Comparison of ENCODE assay signal across 17 cellular contexts in genomic region chr5:33737697-33738096, GRCh38.
"Had no signal": no experiment of that assay in that cellular context is flagged by ENCODE, and none has a peak within 500 bp of the region (broad histone marks: within the 10 kb centered on the region; RNA-seq: fewer than 3 reads in every experiment).

No MANE protein-coding gene starts in this region.

- H3K27ac ChIP-seq: ascending aorta, coronary artery, esophagus muscularis mucosa, neutrophil, pancreas, spleen had no signal

- H3K27me3 ChIP-seq: ascending aorta, esophagus muscularis mucosa, neutrophil, pancreas, spleen had no signal

- H3K36me3 Mint-ChIP-seq: mesothelial cell of epicardium; natural killer cell treated with Interleukin-12 subunit alpha and Interleukin-12 subunit beta and Interleukin-15 and Interleukin-18, amount 100 ng/mL, for 72 hours; stimulated activated naive B cell treated with anti-CD40 and anti-IgM and Interleukin-4, amounts not matched to agents 10 μg/mL and 1 μg/mL and 100 μg/mL, for 72 hours had no signal

- H3K4me3 Mint-ChIP-seq: activated CD4-positive, alpha-beta T cell treated with anti-CD3 and anti-CD28 coated beads, Interleukin-2, amount 10 ng/mL, durations not matched to agents 24 days and 14 days; activated CD8-positive, alpha-beta T cell treated with anti-CD3 and anti-CD28 coated beads for 36 hours; activated T-cell treated with anti-CD3 and anti-CD28 coated beads, Interleukin-2, amount 50 U/mL, for 24 hours; mesothelial cell of epicardium; natural killer cell treated with Interleukin-12 subunit alpha and Interleukin-12 subunit beta and Interleukin-15 and Interleukin-18, amount 100 ng/mL, for 72 hours; stimulated activated naive B cell treated with anti-CD40 and anti-IgM and Interleukin-4, amounts not matched to agents 10 μg/mL and 1 μg/mL and 100 μg/mL, for 72 hours had no signal

- H3K4me3 ChIP-seq: ascending aorta, coronary artery, esophagus muscularis mucosa, pancreas, spleen had no signal

- ATAC-seq: activated CD8-positive, alpha-beta T cell treated with anti-CD3 and anti-CD28 coated beads for 36 hours; natural killer cell treated with Interleukin-12 subunit alpha and Interleukin-12 subunit beta and Interleukin-15 and Interleukin-18, amount 100 ng/mL, for 72 hours; pancreas; sciatic nerve; stimulated activated naive B cell treated with anti-CD40 and anti-IgM and Interleukin-4, amounts not matched to agents 10 μg/mL and 1 μg/mL and 100 μg/mL, for 72 hours had no signal

- H3K4me1 Mint-ChIP-seq: activated CD4-positive, alpha-beta T cell treated with anti-CD3 and anti-CD28 coated beads, Interleukin-2, amount 10 ng/mL, durations not matched to agents 24 days and 14 days; stimulated activated naive B cell treated with anti-CD40 and anti-IgM and Interleukin-4, amounts not matched to agents 10 μg/mL and 1 μg/mL and 100 μg/mL, for 72 hours had no signal

- DNase-seq: activated CD4-positive, alpha-beta T cell treated with anti-CD3 and anti-CD28 coated beads, Interleukin-2, amount 10 ng/mL, durations not matched to agents 24 days and 14 days; activated CD8-positive, alpha-beta T cell treated with anti-CD3 and anti-CD28 coated beads for 36 hours; activated naive CD4-positive, alpha-beta T cell treated with Interleukin-2 at 50 U/mL for 16 hours; activated T-cell treated with anti-CD3 and anti-CD28 coated beads, Interleukin-2, amount 50 U/mL, for 24 hours; pancreas; spleen; stimulated activated CD4-positive, alpha-beta T cell treated with anti-CD3 and anti-CD28 coated beads, Interleukin-4, amount 100 ng/mL, for 4 hours; stimulated activated naive B cell treated with anti-CD40 and anti-IgM and Interleukin-4, amounts not matched to agents 10 μg/mL and 1 μg/mL and 100 μg/mL, for 72 hours; T-helper 9 cell had no signal

- H3K27ac Mint-ChIP-seq: activated CD4-positive, alpha-beta T cell treated with anti-CD3 and anti-CD28 coated beads, Interleukin-2, amount 10 ng/mL, durations not matched to agents 24 days and 14 days; activated CD8-positive, alpha-beta T cell treated with anti-CD3 and anti-CD28 coated beads for 36 hours; activated T-cell treated with anti-CD3 and anti-CD28 coated beads, Interleukin-2, amount 50 U/mL, for 24 hours; activated T-helper 2 cell treated with anti-CD3 and anti-CD28 coated beads, Interferon-gamma antibody, Interleukin-2, Interleukin-4, amounts not matched to agents 10 μg/mL and 5 μg/mL and 100 μg/mL, durations not matched to agents 14 hours and 24 hours and 36 hours; mesothelial cell of epicardium; natural killer cell treated with Interleukin-12 subunit alpha and Interleukin-12 subunit beta and Interleukin-15 and Interleukin-18, amount 100 ng/mL, for 72 hours; stimulated activated naive B cell treated with anti-CD40 and anti-IgM and Interleukin-4, amounts not matched to agents 10 μg/mL and 1 μg/mL and 100 μg/mL, for 72 hours had no signal

- H3K27me3 Mint-ChIP-seq: activated T-cell treated with anti-CD3 and anti-CD28 coated beads, Interleukin-2, amount 50 U/mL, for 24 hours; stimulated activated naive B cell treated with anti-CD40 and anti-IgM and Interleukin-4, amounts not matched to agents 10 μg/mL and 1 μg/mL and 100 μg/mL, for 72 hours had no signal

- H3K36me3 ChIP-seq: ascending aorta, esophagus muscularis mucosa, neutrophil, pancreas, spleen had no signal

- H3K4me1 ChIP-seq: ascending aorta, pancreas, spleen had no signal

- H3K9me3 Mint-ChIP-seq: activated CD4-positive, alpha-beta T cell treated with anti-CD3 and anti-CD28 coated beads, Interleukin-2, amount 10 ng/mL, durations not matched to agents 24 days and 14 days; activated CD8-positive, alpha-beta T cell treated with anti-CD3 and anti-CD28 coated beads for 36 hours; activated T-cell treated with anti-CD3 and anti-CD28 coated beads, Interleukin-2, amount 50 U/mL, for 24 hours; activated T-helper 2 cell treated with anti-CD3 and anti-CD28 coated beads, Interferon-gamma antibody, Interleukin-2, Interleukin-4, amounts not matched to agents 10 μg/mL and 5 μg/mL and 100 μg/mL, durations not matched to agents 14 hours and 24 hours and 36 hours; mesothelial cell of epicardium; natural killer cell treated with Interleukin-12 subunit alpha and Interleukin-12 subunit beta and Interleukin-15 and Interleukin-18, amount 100 ng/mL, for 72 hours; stimulated activated naive B cell treated with anti-CD40 and anti-IgM and Interleukin-4, amounts not matched to agents 10 μg/mL and 1 μg/mL and 100 μg/mL, for 72 hours had no signal

- H3K9me3 ChIP-seq: ascending aorta, esophagus muscularis mucosa, neutrophil, pancreas, spleen had no signal
